ENCODE assay signal across 7 cellular contexts in genomic region chr17:59853919-59854729, GRCh38. TPM values are rescaled to one million over a fixed set of nuclear protein-coding genes. Genes with fewer than 3 reads are reported as not detected.
A peak's percentile ranks its signal among the peaks of the same experiment; 100 is the strongest.
DNase-seq lines count a peak whose midpoint lies in the region; FAIRE-seq and TF ChIP-seq lines count a peak whose summit lies in the region.
"Not testable (repeated sequence)": the region's sequence is repeated elsewhere in the genome, so short reads cannot be mapped to it uniquely, and the experiment has no call there.

No MANE protein-coding gene starts in this region.

- not testable (repeated sequence) for H3K79me2 ChIP-seq in keratinocyte (ENCODE audit: control insufficient read depth, insufficient read depth, low read length)

- not testable (repeated sequence) for TF ChIP-seq POLR2A in Peyer's patch (IDR thresholded peaks at IDR 0.05); stomach (IDR thresholded peaks at IDR 0.05)

- not testable (repeated sequence) for DNase-seq in Calu3; activated T-helper 1 cell treated with anti-CD3 and anti-CD28 coated beads, Interleukin-12 subunit alpha, Interleukin-12 subunit beta, Interleukin-2, Interleukin-4 antibody, amounts not matched to agents 30 ng/mL and 10 ng/mL and 1 ng/mL, durations not matched to agents 14 hours and 24 hours and 36 hours (ENCODE audit: low spot score); keratinocyte (ENCODE audit: low read depth, low spot score); osteocyte (ENCODE audit: extremely low spot score, unreplicated experiment)
- DNase-seq in Peyer's patch (peak in 1 of 3 donors; percentile 28), stomach (peak; percentile 17)

- intact Hi-C loops in Calu3 (cut with micrococcal nuclease; ENCODE audit: unreplicated experiment): loop anchor here (2.0 kb wide), 1 partner anchor 69 kb away; no protein-coding TSS in a partner anchor
- intact Hi-C loops in activated T-helper 1 cell treated with anti-CD3 and anti-CD28 coated beads, Interleukin-12 subunit alpha, Interleukin-12 subunit beta, Interleukin-2, Interleukin-4 antibody, amounts not matched to agents 30 ng/mL and 10 ng/mL and 1 ng/mL, durations not matched to agents 14 hours and 24 hours and 36 hours (cut with micrococcal nuclease): loop anchor here (2.0 kb wide), 1 partner anchor 147 kb away; the partner anchor contains the start of genes PTRH2 and VMP1
- intact Hi-C loops in stomach (cut with DNase I; ENCODE audit: low total_unique reads): not testable (repeated sequence)

- not testable (repeated sequence) for H3K27me3 ChIP-seq in Peyer's patch; duodenal mucosa (ENCODE audit: control insufficient read depth in 1 of 2, insufficient read depth in 2 of 2, low read length in 2 of 2); keratinocyte (ENCODE audit: control insufficient read depth, extremely low read depth, insufficient read depth, low read length); stomach

- not testable (repeated sequence) for H3K4me3 Mint-ChIP-seq in Calu3 (ENCODE audit: low read depth, unreplicated experiment); activated T-helper 1 cell treated with anti-CD3 and anti-CD28 coated beads, Interleukin-12 subunit alpha, Interleukin-12 subunit beta, Interleukin-2, Interleukin-4 antibody, amounts not matched to agents 30 ng/mL and 10 ng/mL and 1 ng/mL, durations not matched to agents 14 hours and 24 hours and 36 hours; osteocyte (ENCODE audit: unreplicated experiment)

- peaks cover 48% of the 10 kb centered on the region for H3K36me3 Mint-ChIP-seq in Calu3 (ENCODE audit: insufficient read depth, unreplicated experiment)
- not testable (repeated sequence) for H3K36me3 Mint-ChIP-seq in activated T-helper 1 cell treated with anti-CD3 and anti-CD28 coated beads, Interleukin-12 subunit alpha, Interleukin-12 subunit beta, Interleukin-2, Interleukin-4 antibody, amounts not matched to agents 30 ng/mL and 10 ng/mL and 1 ng/mL, durations not matched to agents 14 hours and 24 hours and 36 hours (ENCODE audit: low read depth); osteocyte (ENCODE audit: unreplicated experiment)

- H3K9me1 ChIP-seq in keratinocyte (ENCODE audit: control insufficient read depth, extremely low read depth, insufficient read depth, low read length): not testable (repeated sequence)

- not testable (repeated sequence) for TF ChIP-seq EP300 in stomach (IDR thresholded peaks at IDR 0.05)

- peak overlapping the region; percentile 66 for H3K4me2 ChIP-seq in keratinocyte (ENCODE audit: control insufficient read depth, extremely low read depth, insufficient read depth, low read depth, low read length)

- not testable (repeated sequence) for H3K36me3 ChIP-seq in Peyer's patch; duodenal mucosa (ENCODE audit: control insufficient read depth in 1 of 2, insufficient read depth in 2 of 2, low read length in 2 of 2); keratinocyte (ENCODE audit: control insufficient read depth in 2 of 2, extremely low read depth in 1 of 2, insufficient read depth in 2 of 2, low read length in 2 of 2); stomach

- BruUV-seq in Calu3 (replicated peaks; lab: Mats Ljungman, UMichigan): not testable (repeated sequence)

- H3K9me3 ChIP-seq in Peyer's patch; duodenal mucosa (ENCODE audit: control insufficient read depth in 1 of 2, low read length in 2 of 2); keratinocyte (ENCODE audit: control insufficient read depth, low read depth, low read length); stomach: not testable (repeated sequence)

- not testable (repeated sequence) for FAIRE-seq in keratinocyte (lab: Jason Lieb, UNC)

- H3K9ac ChIP-seq in duodenal mucosa (ENCODE audit: low read depth in 1 of 2, low read length in 2 of 2): not testable (repeated sequence)
- peak overlapping the region; percentile 65 for H3K9ac ChIP-seq in keratinocyte (ENCODE audit: control insufficient read depth, extremely low read depth, insufficient read depth, low read length)

- H3K27ac Mint-ChIP-seq in Calu3 (ENCODE audit: unreplicated experiment): peak overlapping the region; percentile 78
- peak overlapping the region; percentile 50 for H3K27ac Mint-ChIP-seq in activated T-helper 1 cell treated with anti-CD3 and anti-CD28 coated beads, Interleukin-12 subunit alpha, Interleukin-12 subunit beta, Interleukin-2, Interleukin-4 antibody, amounts not matched to agents 30 ng/mL and 10 ng/mL and 1 ng/mL, durations not matched to agents 14 hours and 24 hours and 36 hours
- peak overlapping the region; percentile 91 for H3K27ac Mint-ChIP-seq in osteocyte (ENCODE audit: unreplicated experiment)

- H3K4me1 ChIP-seq in Peyer's patch (peaks cover 0 to 32% (median 5%) of the 10 kb centered on the region in 4 donors), duodenal mucosa (ENCODE audit: control insufficient read depth in 1 of 2, insufficient read depth in 2 of 2, low read length in 2 of 2) (peaks cover 24 to 43% of the 10 kb centered on the region in 2 donors), keratinocyte (ENCODE audit: control insufficient read depth, extremely low read depth, insufficient read depth, low read length) (peaks cover 25% of the 10 kb centered on the region), stomach (peaks cover 47 to 94% (median 69%) of the 10 kb centered on the region in 4 donors)

- dilution Hi-C loops in keratinocyte (cut with MboI; ENCODE audit: extremely low pct_ligation_motif_present, low sequenced_read_pairs): not testable (repeated sequence)

- not testable (repeated sequence) for H4K20me1 ChIP-seq in keratinocyte (ENCODE audit: control insufficient read depth, extremely low read depth, insufficient read depth, low read length)

- H3K4me3 ChIP-seq in Peyer's patch; duodenal mucosa (ENCODE audit: low read depth in 1 of 2, low read length in 2 of 2); keratinocyte (ENCODE audit: control insufficient read depth in 2 of 3, extremely low read depth in 1 of 3, insufficient read depth in 2 of 3, low read depth in 1 of 3, low read length in 3 of 3); stomach: not testable (repeated sequence)

- WGBS in stomach, 5 donors: 89 to 96% (median 94%) methylated on average over 10 of the region's 10 CpGs

- H3K27ac ChIP-seq in Peyer's patch: peak overlapping the region; percentile 49 to 94 (median 66)
- peak overlapping the region; percentile 2 for H3K27ac ChIP-seq in duodenal mucosa (ENCODE audit: low read depth, low read length)
- peak overlapping the region; percentile 83 for H3K27ac ChIP-seq in keratinocyte (ENCODE audit: control insufficient read depth, insufficient read depth, low read length)
- H3K27ac ChIP-seq in stomach: peak overlapping the region; percentile 80 to 100 (median 96)

- not testable (repeated sequence) for H3K9me3 Mint-ChIP-seq in Calu3 (ENCODE audit: low read depth, unreplicated experiment); activated T-helper 1 cell treated with anti-CD3 and anti-CD28 coated beads, Interleukin-12 subunit alpha, Interleukin-12 subunit beta, Interleukin-2, Interleukin-4 antibody, amounts not matched to agents 30 ng/mL and 10 ng/mL and 1 ng/mL, durations not matched to agents 14 hours and 24 hours and 36 hours; osteocyte (ENCODE audit: unreplicated experiment)

- not testable (repeated sequence) for H3K27me3 Mint-ChIP-seq in Calu3 (ENCODE audit: unreplicated experiment); activated T-helper 1 cell treated with anti-CD3 and anti-CD28 coated beads, Interleukin-12 subunit alpha, Interleukin-12 subunit beta, Interleukin-2, Interleukin-4 antibody, amounts not matched to agents 30 ng/mL and 10 ng/mL and 1 ng/mL, durations not matched to agents 14 hours and 24 hours and 36 hours (ENCODE audit: insufficient read depth); osteocyte (ENCODE audit: unreplicated experiment)

- CTCF ChIA-PET in Calu3 (lab: Charles Lee): interaction anchor here (0.6 to 1.8 kb wide), 7 partner anchors 10 to 683 kb away, joined by 3 to 13 read pairs (median 6); no protein-coding TSS in a partner anchor

- TF ChIP-seq CTCF in Calu3 (IDR thresholded peaks at IDR 0.05; ENCODE audit: unreplicated experiment); Peyer's patch (IDR thresholded peaks at IDR 0.05); keratinocyte (optimal IDR thresholded peaks at IDR 0.05 in 1 of 3, IDR thresholded peaks at IDR 0.05 in 1 of 3, conservative IDR thresholded peaks at IDR 0.05 in 1 of 3; ENCODE audit: extremely low read depth in 1 of 3, insufficient read depth in 2 of 3, low read length in 3 of 3); osteocyte (IDR thresholded peaks at IDR 0.05); stomach (IDR thresholded peaks at IDR 0.05): not testable (repeated sequence)

- H3K4me1 Mint-ChIP-seq in Calu3 (ENCODE audit: low read depth, unreplicated experiment) (peaks cover 42% of the 10 kb centered on the region), osteocyte (ENCODE audit: unreplicated experiment) (peaks cover 87% of the 10 kb centered on the region)
- H3K4me1 Mint-ChIP-seq in activated T-helper 1 cell treated with anti-CD3 and anti-CD28 coated beads, Interleukin-12 subunit alpha, Interleukin-12 subunit beta, Interleukin-2, Interleukin-4 antibody, amounts not matched to agents 30 ng/mL and 10 ng/mL and 1 ng/mL, durations not matched to agents 14 hours and 24 hours and 36 hours (ENCODE audit: low read depth): peaks cover 52% of the 10 kb centered on the region

- not testable (repeated sequence) for H2AFZ ChIP-seq in keratinocyte (ENCODE audit: control insufficient read depth, low read length)

RNA-seq across cellular contexts. Expression of gene TUBD1, which starts 38.6 kb away (rescaled TPM):
- total RNA-seq in Calu3 (2022) (5.0 and 12.6 TPM in 2 replicates), Peyer's patch (10 to 100 TPM in 1 of 4 donors, 1 to 10 TPM in 3; 8.4 to 12.2 (median 9.5) TPM), osteocyte (6.9 and 7.9 TPM in 2 replicates), stomach (10 to 100 TPM in 4 of 5 donors, not detected in 1; 10.1 to 28.6 (median 15.1) TPM)
- 12.3 and 13.2 TPM in 2 replicates for total RNA-seq in activated T-helper 1 cell treated with anti-CD3 and anti-CD28 coated beads, Interleukin-12 subunit alpha, Interleukin-12 subunit beta, Interleukin-2, Interleukin-4 antibody, amounts not matched to agents 30 ng/mL and 10 ng/mL and 1 ng/mL, durations not matched to agents 14 hours and 24 hours and 36 hours
- polyA plus RNA-seq in keratinocyte (5.5 to 7.6 TPM (median 5.9 TPM) in 3 replicates), stomach (10 to 100 TPM in 1 of 3 donors, 1 to 10 TPM in 2; 5.9 to 15.3 (median 7.5) TPM)
- 9.3 TPM for polyA plus RNA-seq in keratinocyte (2011; ENCODE audit: low read depth)
- 2.8 and 4.9 TPM in 2 replicates for polyA plus RNA-seq in keratinocyte (2011; cell fraction: cytosol; rRNA removed)
- polyA plus RNA-seq in keratinocyte (2011; cell fraction: nucleus; rRNA removed): 6.8 and 7.0 TPM in 2 replicates
- 4.0 and 6.2 TPM in 2 replicates for polyA plus RNA-seq in keratinocyte (2012; ENCODE audit: low replicate concordance)
- polyA minus RNA-seq in keratinocyte: 1.8 to 9.1 TPM (median 4.0 TPM) in 3 replicates
- polyA minus RNA-seq in keratinocyte (2011; cell fraction: cytosol; rRNA and poly(A)+ RNA removed): 7.3 TPM
- polyA minus RNA-seq in keratinocyte (2011; cell fraction: nucleus; rRNA and poly(A)+ RNA removed): 3.3 and 11.1 TPM in 2 replicates

RNA-seq across cellular contexts. Expression of gene RPS6KB1, which starts 38.8 kb away (rescaled TPM):
- total RNA-seq in Calu3 (2022) (29.9 and 34.5 TPM in 2 replicates), Peyer's patch (10 to 100 TPM; 21.5 to 43.0 (median 29.9) TPM), osteocyte (38.6 and 40.1 TPM in 2 replicates), stomach (100 to 1,000 TPM in 1 of 5 donors, 10 to 100 TPM in 4; 26.3 to 129 (median 62.6) TPM)
- 67.6 and 82.7 TPM in 2 replicates for total RNA-seq in activated T-helper 1 cell treated with anti-CD3 and anti-CD28 coated beads, Interleukin-12 subunit alpha, Interleukin-12 subunit beta, Interleukin-2, Interleukin-4 antibody, amounts not matched to agents 30 ng/mL and 10 ng/mL and 1 ng/mL, durations not matched to agents 14 hours and 24 hours and 36 hours
- polyA plus RNA-seq in keratinocyte (13.4 to 19.7 TPM (median 14.2 TPM) in 3 replicates), stomach (10 to 100 TPM in 1 of 3 donors, 1 to 10 TPM in 2; 9.4 to 14.8 (median 9.7) TPM)
- polyA plus RNA-seq in keratinocyte (2011; ENCODE audit: low read depth): 24.1 TPM
- 9.6 and 14.9 TPM in 2 replicates for polyA plus RNA-seq in keratinocyte (2011; cell fraction: cytosol; rRNA removed)
- polyA plus RNA-seq in keratinocyte (2011; cell fraction: nucleus; rRNA removed): 15.8 and 19.6 TPM in 2 replicates
- 12.1 and 17.1 TPM in 2 replicates for polyA plus RNA-seq in keratinocyte (2012; ENCODE audit: low replicate concordance)
- polyA minus RNA-seq in keratinocyte: 5.8 to 21.7 TPM (median 6.7 TPM) in 3 replicates
- polyA minus RNA-seq in keratinocyte (2011; cell fraction: cytosol; rRNA and poly(A)+ RNA removed): 5.9 TPM
- polyA minus RNA-seq in keratinocyte (2011; cell fraction: nucleus; rRNA and poly(A)+ RNA removed): 13.9 and 22.0 TPM in 2 replicates

Comparison
In these comparisons a context has a peak if more than half of its experiments do, and no peak if none do; other contexts are left out.
1. H3K27ac ChIP-seq: peak in every context shown above with its lines; median percentile 96 in stomach; 83 in keratinocyte; 66 in Peyer's patch; 2 in duodenal mucosa.